Comparison of ENCODE assay signal across 17 cellular contexts in genomic region chr4:61374612-61374920, GRCh38.
A peak's percentile ranks its signal among the peaks of the same experiment; 100 is the strongest.
DNase-seq lines count a peak whose midpoint lies in the region; ATAC-seq, FAIRE-seq and TF ChIP-seq lines count a peak whose summit lies in the region.
"Had no signal": no experiment of that assay in that cellular context is flagged by ENCODE, and none has a peak within 500 bp of the region (broad histone marks: within the 10 kb centered on the region; RNA-seq: fewer than 3 reads in every experiment).

No MANE protein-coding gene starts in this region.

- no peaks in the 10 kb centered on the region for H3K36me3 Mint-ChIP-seq in astrocyte (ENCODE audit: low read depth, unreplicated experiment)
- H3K36me3 Mint-ChIP-seq in CD4-positive, alpha-beta T cell (ENCODE audit: low read depth) = no peaks in the 10 kb centered on the region

- no peaks in the 10 kb centered on the region for H3K27me3 Mint-ChIP-seq in astrocyte (ENCODE audit: low read depth, unreplicated experiment)
- H3K27me3 Mint-ChIP-seq in CD4-positive, alpha-beta T cell = no peaks in the 10 kb centered on the region

- peak overlapping the region; percentile 77 for H3K4me2 ChIP-seq in astrocyte (ENCODE audit: low read length)
- H3K4me2 ChIP-seq in skeletal muscle satellite cell (ENCODE audit: low read length) = peak overlapping the region; percentile 63
- H3K4me2 ChIP-seq: A549 had no signal

- CTCF ChIA-PET in CD4-positive, alpha-beta T cell (lab: Charles Lee) = no interaction called here

- H3K79me2 ChIP-seq in astrocyte (ENCODE audit: insufficient read depth, low read length) = no peaks in the 10 kb centered on the region

- no peaks in the 10 kb centered on the region for H3K9me3 ChIP-seq in astrocyte (ENCODE audit: insufficient read depth, low read depth, low read length)
- H3K9me3 ChIP-seq in iPS-18a (ENCODE audit: control insufficient read depth, low read depth, low read length) = no peaks in the 10 kb centered on the region
- no peaks in the 10 kb centered on the region for H3K9me3 ChIP-seq in skeletal muscle satellite cell (replicated peaks; ENCODE audit: low read length)
- H3K9me3 ChIP-seq in CD4-positive, alpha-beta T cell (ENCODE audit: control insufficient read depth, low read length) = no peaks in the 10 kb centered on the region
- H3K9me3 ChIP-seq: A549, pancreas, testis had no signal

- no peaks in the 10 kb centered on the region for H4K20me1 ChIP-seq in astrocyte (ENCODE audit: insufficient read depth, low read length)

- H3K4me3 Mint-ChIP-seq in astrocyte (ENCODE audit: unreplicated experiment) = no peak overlapping the region
- no peak overlapping the region for H3K4me3 Mint-ChIP-seq in CD4-positive, alpha-beta T cell

- ATAC-seq in CD4-positive, alpha-beta T cell (ENCODE audit: poor library complexity) = no peak
- ATAC-seq: A549, HepG2, lower lobe of right lung had no signal

- H3K9me3 Mint-ChIP-seq in astrocyte (ENCODE audit: unreplicated experiment) = no peaks in the 10 kb centered on the region
- H3K9me3 Mint-ChIP-seq in CD4-positive, alpha-beta T cell = peaks cover 6% of the 10 kb centered on the region

- no peaks in the 10 kb centered on the region for H3K36me3 ChIP-seq in astrocyte (ENCODE audit: insufficient read depth, low read length)
- H3K36me3 ChIP-seq in iPS-18a (ENCODE audit: control insufficient read depth, low read depth, low read length) = no peaks in the 10 kb centered on the region
- no peaks in the 10 kb centered on the region for H3K36me3 ChIP-seq in skeletal muscle satellite cell (ENCODE audit: insufficient read depth, low read length)
- H3K36me3 ChIP-seq: lower lobe of right lung, pancreas had no signal

- peak overlapping the region; percentile 55 for H3K9ac ChIP-seq in astrocyte (ENCODE audit: low read length)
- H3K9ac ChIP-seq in iPS-18a (ENCODE audit: low read length) = peak overlapping the region; percentile 36
- peak overlapping the region; percentile 38 for H3K9ac ChIP-seq in skeletal muscle satellite cell (ENCODE audit: low read depth, low read length)

- FAIRE-seq in astrocyte (lab: Jason Lieb, UNC) (no peak), GM12891 (lab: Jason Lieb, UNC) (no peak)
- FAIRE-seq: A549, HepG2, pancreas had no signal

- DNase-seq in NCI-H748 (lab: John Stamatoyannopoulos, UW; ENCODE audit: unreplicated experiment) (peak; percentile 9), NCI-H748 treated with DMSO at 0.1 percent for 48 hours (lab: John Stamatoyannopoulos, UW) (no peak), astrocyte (ENCODE audit: low read depth) (peak; percentile 72), GM12891 (ENCODE audit: insufficient read length, low spot score) (no peak), hepatic stellate cell (ENCODE audit: low spot score) (no peak)
- no peak for DNase-seq in CD4-positive, alpha-beta T cell
- DNase-seq: effector memory CD4-positive, alpha-beta T cell; lower lobe of right lung; NCI-H1105; RPMI8226; T-helper 2 cell; testis had no signal

- H2AFZ ChIP-seq in astrocyte (ENCODE audit: low read depth, low read length) = peak overlapping the region; percentile 6

- no peak for TF ChIP-seq CTCF in astrocyte (IDR thresholded peaks at IDR 0.05; ENCODE audit: insufficient read depth, low read depth, low read length)
- no peak for TF ChIP-seq CTCF in CD4-positive, alpha-beta T cell (IDR thresholded peaks at IDR 0.05)

- TF ChIP-seq POLR2A in GM12891 (IDR thresholded peaks at IDR 0.05; ENCODE audit: low read depth, low read length) = no peak

- peaks cover 22% of the 10 kb centered on the region for H3K4me1 Mint-ChIP-seq in astrocyte (ENCODE audit: low read depth, unreplicated experiment)
- H3K4me1 Mint-ChIP-seq in CD4-positive, alpha-beta T cell (ENCODE audit: low read depth) = no peaks in the 10 kb centered on the region

- peaks cover 20% of the 10 kb centered on the region for H3K4me1 ChIP-seq in astrocyte (ENCODE audit: insufficient read depth, low read length)
- H3K4me1 ChIP-seq in iPS-18a (ENCODE audit: control insufficient read depth, low read depth, low read length) = peaks cover 26% of the 10 kb centered on the region
- H3K4me1 ChIP-seq in skeletal muscle satellite cell (ENCODE audit: control insufficient read depth, insufficient read depth, low read length) = peaks cover 25% of the 10 kb centered on the region
- H3K4me1 ChIP-seq: A549, lower lobe of right lung, pancreas, testis had no signal

- H3K27ac Mint-ChIP-seq in astrocyte (ENCODE audit: unreplicated experiment) = peak overlapping the region; percentile 83
- no peak overlapping the region for H3K27ac Mint-ChIP-seq in CD4-positive, alpha-beta T cell

- H3K27me3 ChIP-seq in astrocyte (ENCODE audit: insufficient read depth, low read length) (no peaks in the 10 kb centered on the region), iPS-18a (ENCODE audit: control insufficient read depth, insufficient read depth, low read length) (no peaks in the 10 kb centered on the region), skeletal muscle satellite cell (ENCODE audit: control insufficient read depth, insufficient read depth, low read length) (no peaks in the 10 kb centered on the region)
- H3K27me3 ChIP-seq in CD4-positive, alpha-beta T cell (ENCODE audit: control insufficient read depth, insufficient read depth, low read length) = no peaks in the 10 kb centered on the region
- H3K27me3 ChIP-seq: pancreas, testis had no signal

- intact Hi-C loops in CD4-positive, alpha-beta T cell (cut with DNase I, micrococcal nuclease) = no loop called here

- POLR2A ChIA-PET in CD4-positive, alpha-beta T cell (lab: Charles Lee) = no interaction called here

- H3K27ac ChIP-seq in astrocyte (ENCODE audit: low read depth, low read length) (peak overlapping the region; percentile 59), iPS-18a (ENCODE audit: low read length) (peak overlapping the region; percentile 1)
- no peak overlapping the region for H3K27ac ChIP-seq in CD4-positive, alpha-beta T cell (ENCODE audit: low read depth, low read length)
- H3K27ac ChIP-seq: A549, lower lobe of right lung, pancreas, testis had no signal

- no peak overlapping the region for H3K4me3 ChIP-seq in astrocyte (ENCODE audit: insufficient read depth, low read depth, low read length)
- H3K4me3 ChIP-seq in iPS-18a (ENCODE audit: low read length) = peak overlapping the region; percentile 30
- peak overlapping the region; percentile 20 for H3K4me3 ChIP-seq in skeletal muscle satellite cell (ENCODE audit: low read length)
- H3K4me3 ChIP-seq: A549, lower lobe of right lung, pancreas, testis had no signal

TF ChIP-seq in GM12891, 5 proteins besides CTCF, POLR2A, EP300 and RAD21:
- TF ChIP-seq SPI1 (IDR thresholded peaks at IDR 0.05; ENCODE audit: low read depth, low read length) (no peak), PAX5 (IDR thresholded peaks at IDR 0.05; ENCODE audit: insufficient read depth, low read length, severe bottlenecking) (no peak), POU2F2 (IDR thresholded peaks at IDR 0.05; ENCODE audit: low read depth, low read length) (no peak), POLR2AphosphoS5 (IDR thresholded peaks at IDR 0.05; ENCODE audit: low read depth, low read length) (no peak), TAF1 (IDR thresholded peaks at IDR 0.05; ENCODE audit: low read depth, low read length) (no peak)

Comparison
In these comparisons a context has a peak if more than half of its experiments do, and no peak if none do; other contexts are left out.
1. DNase-seq: peak in NCI-H748 (single experiment) and astrocyte (single experiment); none in NCI-H748 treated with DMSO at 0.1 percent for 48 hours (single experiment), GM12891 (single experiment), CD4-positive, alpha-beta T cell (0 of 10) and hepatic stellate cell (single experiment).
2. Peak in every context shown above with its lines, with median percentiles within 50 percentile points of each other: H3K9ac ChIP-seq.